In genomic region chr5:146890733-146891440, GRCh38 we compare ENCODE assay signal across 1 cellular context.
TF ChIP-seq lines count a peak whose summit lies in the region.

No MANE protein-coding gene starts in this region.

TF ChIP-seq in GM23338, 12 proteins besides CTCF, POLR2A, EP300 and RAD21 (continued from another document):
- TF ChIP-seq ZNF462 (CRISPR knock-in tag; IDR thresholded peaks at IDR 0.05), result no peak
- TF ChIP-seq NANOG (IDR thresholded peaks at IDR 0.05; ENCODE audit: borderline replicate concordance), result no peak
- no peak for TF ChIP-seq POLR2AphosphoS5 (IDR thresholded peaks at IDR 0.05; ENCODE audit: low read depth)
- TF ChIP-seq REST (IDR thresholded peaks at IDR 0.05; ENCODE audit: unreplicated experiment), result no peak
- TF ChIP-seq EZH2 (IDR thresholded peaks at IDR 0.05; ENCODE audit: low read depth, unreplicated experiment), result no peak
- TF ChIP-seq ETS1 (IDR thresholded peaks at IDR 0.05), result no peak
- no peak for TF ChIP-seq STAT1 (IDR thresholded peaks at IDR 0.05; ENCODE audit: unreplicated experiment)
- no peak for TF ChIP-seq JUNB (IDR thresholded peaks at IDR 0.05; ENCODE audit: unreplicated experiment)
- no peak for TF ChIP-seq ZNF114 (CRISPR knock-in tag; IDR thresholded peaks at IDR 0.05)
- TF ChIP-seq EZH2phosphoT487 (IDR thresholded peaks at IDR 0.05; ENCODE audit: unreplicated experiment), result no peak
- no peak for TF ChIP-seq ZNF331 (CRISPR knock-in tag; IDR thresholded peaks at IDR 0.05; ENCODE audit: low read depth)
